ENCODE assay signal across 9 cellular contexts in the genomic region with DNA sequence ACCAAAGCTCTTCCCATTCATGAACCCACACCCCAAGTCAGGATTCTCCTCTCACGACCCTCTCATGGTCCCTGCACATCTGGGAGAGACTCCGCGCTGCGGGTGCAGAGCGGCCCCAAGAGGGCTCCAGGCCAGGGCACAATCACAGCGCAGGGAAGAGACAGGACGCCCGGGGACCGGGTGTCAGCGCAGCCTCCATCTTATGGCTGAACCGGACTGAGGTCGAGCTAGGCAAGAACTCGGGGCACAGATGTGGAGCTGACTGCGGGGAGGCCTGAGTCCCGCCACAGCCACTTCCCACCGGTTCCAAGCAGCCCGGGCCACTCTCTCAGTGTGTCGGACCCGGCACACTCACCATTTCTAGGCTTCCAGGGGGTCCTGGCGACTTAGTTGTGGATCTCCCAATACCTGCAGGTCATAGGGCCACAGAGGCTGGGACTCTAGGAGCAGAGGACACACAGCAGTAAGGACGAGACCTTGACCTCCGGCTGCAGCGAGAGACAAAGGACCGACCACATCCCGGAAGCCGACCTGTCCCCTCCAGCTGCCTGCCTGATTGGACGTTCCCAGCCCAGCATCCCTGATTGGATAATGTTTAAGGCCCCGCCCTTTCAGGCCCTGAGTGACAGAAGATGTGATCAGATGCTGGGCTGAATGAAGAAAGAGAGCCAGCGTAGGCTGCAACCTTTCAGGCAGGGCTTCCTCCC. TPM values are rescaled to one million over a fixed set of nuclear protein-coding genes. Genes with fewer than 3 reads are reported as not detected.
DNase-seq lines count a peak whose midpoint lies in the region; ATAC-seq and TF ChIP-seq lines count a peak whose summit lies in the region.
"Not testable (repeated sequence)": the region's sequence is repeated elsewhere in the genome, so short reads cannot be mapped to it uniquely, and the experiment has no call there.
"Had no signal": no experiment of that assay in that cellular context is flagged by ENCODE, and none has a peak within 500 bp of the region (broad histone marks: within the 10 kb centered on the region; RNA-seq: fewer than 3 reads in every experiment).

A gene (minus strand): TSS at position 507 of the 707 bp plus-strand sequence. CDS start 149 bp downstream, at position 358.

- H3K36me3 ChIP-seq in iPS DF 6.9 (ENCODE audit: control insufficient read depth, insufficient read depth, low read length); transverse colon: not testable (repeated sequence)

- peak within 1 kb of the TSS; percentile 88 for H3K4me3 Mint-ChIP-seq in T-helper 17 cell

- in situ Hi-C loops in transverse colon (cut with MboI; ENCODE audit: low pct_ligation_motif_present in 1 of 4, low pct_unique_long_range_greater_than_20kb in 1 of 4, low sequenced_read_pairs in 3 of 4), result not testable (repeated sequence)

- H3K27me3 ChIP-seq in dorsolateral prefrontal cortex, result peaks cover 0 to 11% (median 0%) of the 10 kb centered on the region in 45 donors
- not testable (repeated sequence) for H3K27me3 ChIP-seq in iPS DF 6.9 (ENCODE audit: control insufficient read depth, insufficient read depth, low read length); transverse colon

- ATAC-seq in T-helper 17 cell, result peak; percentile 92

- H3K9me3 ChIP-seq in T-helper 17 cell (ENCODE audit: control insufficient read depth, low read length, poor library complexity, severe bottlenecking); iPS DF 6.9 (ENCODE audit: control insufficient read depth, insufficient read depth, low read length); transverse colon: not testable (repeated sequence)

- H3K27ac ChIP-seq in dorsolateral prefrontal cortex (peak within 1 kb of the TSS in 3 of 59 donors; percentile 15 to 55 (median 42)), transverse colon (peak within 1 kb of the TSS in 3 of 4 donors; percentile 30 to 52 (median 50))
- H3K27ac ChIP-seq in iPS DF 6.9 (ENCODE audit: low read length), result not testable (repeated sequence)

- intact Hi-C loops in dorsolateral prefrontal cortex (cut with DNase I); transverse colon (cut with DNase I; ENCODE audit: low total_unique reads): not testable (repeated sequence)

- H3K27ac Mint-ChIP-seq in T-helper 17 cell, result peak within 1 kb of the TSS; percentile 93

- H3K4me1 ChIP-seq in iPS DF 6.9 (ENCODE audit: control insufficient read depth, insufficient read depth, low read length); transverse colon: not testable (repeated sequence)

- H3K4me1 Mint-ChIP-seq in T-helper 17 cell, result not testable (repeated sequence)

- TF ChIP-seq EP300 in transverse colon (IDR thresholded peaks at IDR 0.05; ENCODE audit: low read depth), result not testable (repeated sequence)

- not testable (repeated sequence) for H3K27me3 Mint-ChIP-seq in T-helper 17 cell

- DNase-seq in ELF-1 (ENCODE audit: low read depth, low spot score), result peak; percentile 73
- DNase-seq in T-helper 17 cell, result peak in 2 of 3 donors; percentile 10 to 41
- DNase-seq in activated T-helper 1 cell treated with Interleukin-2 at 50 U/mL for 16 hours (ENCODE audit: low read depth), result peak; percentile 10
- DNase-seq in dorsolateral prefrontal cortex, result peak in 7 of 10 donors; percentile 25 to 60 (median 54)
- DNase-seq in iPS DF 6.9 (ENCODE audit: low read depth, low spot score), result peak; percentile 16
- peak in 38 of 56 donors; percentile 0 to 56 (median 9) for DNase-seq in nucleus accumbens (lab: John Stamatoyannopoulos, UW)
- peak; percentile 3 for DNase-seq in stimulated activated CD4-positive, alpha-beta T cell treated with anti-CD3 and anti-CD28 coated beads, Interleukin-2, amount 100 ng/mL, for 4 hours (ENCODE audit: low read depth)
- peak; percentile 8 for DNase-seq in transverse colon

- not testable (repeated sequence) for H3K36me3 Mint-ChIP-seq in T-helper 17 cell (ENCODE audit: low read depth)

- TF ChIP-seq CTCF in dorsolateral prefrontal cortex (IDR thresholded peaks at IDR 0.05 in 54 of 56, conservative IDR thresholded peaks at IDR 0.05 in 2 of 56; ENCODE audit: low read depth in 1 of 56, partially characterized antibody in 56 of 56); transverse colon (IDR thresholded peaks at IDR 0.05): not testable (repeated sequence)

- H3K4me3 ChIP-seq in dorsolateral prefrontal cortex (peak within 1 kb of the TSS in 54 of 59 donors; percentile 10 to 66 (median 46)), iPS DF 6.9 (ENCODE audit: low read length) (peak within 1 kb of the TSS; percentile 57; the same call in 1 of the 2 replicates), transverse colon (peak within 1 kb of the TSS; percentile 8 to 42 (median 32))

- WGBS in iPS DF 6.9 (ENCODE audit: insufficient coverage, insufficient read length), result no CpG with 5 or more reads among the region's 29 CpGs
- whole genome bisulfite sequencing in transverse colon (ENCODE audit: low coverage in 1 of 2), 2 donors, result 19 to 29% methylated on average over 2 to 24 of the region's 29 CpGs

- not testable (repeated sequence) for TF ChIP-seq POLR2A in transverse colon (IDR thresholded peaks at IDR 0.05)

RNA-seq across cellular contexts. Expression of the gene that starts here (rescaled TPM):
- total RNA-seq in T-helper 17 cell, result 10 to 100 TPM in 1 of 2 donors, 1 to 10 TPM in 1; 4.6 to 10.5 TPM
- total RNA-seq in dorsolateral prefrontal cortex, result 10 to 100 TPM in 78 of 120 experiments, 1 to 10 TPM in 42; 2.3 to 31.3 (median 12.8) TPM
- total RNA-seq in transverse colon, result 1 to 10 TPM in 3 of 4 donors, not detected in 1; 1.8 to 3.4 (median 1.9) TPM
- total RNA-seq: mesothelial cell of epicardium had no signal

Comparison
In these comparisons a context has a peak if more than half of its experiments do, and no peak if none do; other contexts are left out.
1. DNase-seq: peak in every context shown above with its lines; median percentile 73 in ELF-1; 54 in dorsolateral prefrontal cortex; 26 in T-helper 17 cell; 16 in iPS DF 6.9; 10 in activated T-helper 1 cell treated with Interleukin-2 at 50 U/mL for 16 hours; 9 in nucleus accumbens; 8 in transverse colon; 3 in stimulated activated CD4-positive, alpha-beta T cell treated with anti-CD3 and anti-CD28 coated beads, Interleukin-2, amount 100 ng/mL, for 4 hours.